ENCODE assay signal across 1 cellular context in the genomic region with DNA sequence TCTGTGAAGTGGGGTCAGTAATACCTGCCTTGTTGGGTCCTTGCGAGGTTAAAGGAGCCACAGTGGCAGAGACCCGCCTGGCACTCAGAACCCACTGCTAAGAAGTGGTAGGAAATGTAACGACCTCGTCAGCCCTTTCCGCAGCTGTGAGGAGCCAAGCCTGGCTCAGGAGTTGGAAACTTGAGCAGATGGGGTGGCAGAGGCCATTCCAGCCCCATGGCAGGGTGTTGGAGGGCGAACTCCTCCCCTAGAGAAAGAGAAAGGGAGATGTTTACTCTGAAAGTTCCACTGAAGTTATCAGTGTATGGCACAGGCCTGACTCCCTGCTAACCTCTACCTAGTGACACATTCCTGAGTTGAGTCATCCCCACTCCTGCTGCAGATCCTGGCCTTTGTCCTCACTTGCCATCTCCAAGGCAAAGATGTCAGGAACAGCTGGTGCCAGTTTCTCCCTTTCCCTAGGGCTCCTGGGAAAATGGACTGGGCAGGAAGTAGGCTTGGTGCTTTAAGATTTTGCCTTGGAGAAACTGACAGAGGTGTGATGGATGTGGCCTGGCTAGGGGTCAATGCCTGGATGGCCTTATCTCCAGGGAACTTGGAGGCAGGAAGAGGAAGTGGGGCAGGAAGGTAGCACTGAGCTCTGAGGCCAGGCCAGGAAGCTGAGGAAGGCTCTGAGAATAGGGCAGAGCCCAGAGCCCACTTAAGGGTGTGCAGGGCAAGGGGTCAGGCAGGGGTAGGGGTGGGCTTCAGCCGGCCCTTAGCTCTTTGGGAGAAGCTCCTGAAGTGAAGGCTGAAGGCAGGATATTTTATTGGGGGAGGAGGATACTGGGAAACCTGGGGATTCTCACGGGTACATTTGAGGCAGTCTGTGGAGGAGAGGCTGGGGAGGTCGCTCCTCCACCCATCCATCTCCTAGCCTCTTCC.
TF ChIP-seq lines count a peak whose summit lies in the region.

No MANE protein-coding gene starts in this region.

TF ChIP-seq in HepG2, 621 proteins besides CTCF, POLR2A, EP300 and RAD21 (continued from another document and continues in another):
- TF ChIP-seq, protein P1, sequence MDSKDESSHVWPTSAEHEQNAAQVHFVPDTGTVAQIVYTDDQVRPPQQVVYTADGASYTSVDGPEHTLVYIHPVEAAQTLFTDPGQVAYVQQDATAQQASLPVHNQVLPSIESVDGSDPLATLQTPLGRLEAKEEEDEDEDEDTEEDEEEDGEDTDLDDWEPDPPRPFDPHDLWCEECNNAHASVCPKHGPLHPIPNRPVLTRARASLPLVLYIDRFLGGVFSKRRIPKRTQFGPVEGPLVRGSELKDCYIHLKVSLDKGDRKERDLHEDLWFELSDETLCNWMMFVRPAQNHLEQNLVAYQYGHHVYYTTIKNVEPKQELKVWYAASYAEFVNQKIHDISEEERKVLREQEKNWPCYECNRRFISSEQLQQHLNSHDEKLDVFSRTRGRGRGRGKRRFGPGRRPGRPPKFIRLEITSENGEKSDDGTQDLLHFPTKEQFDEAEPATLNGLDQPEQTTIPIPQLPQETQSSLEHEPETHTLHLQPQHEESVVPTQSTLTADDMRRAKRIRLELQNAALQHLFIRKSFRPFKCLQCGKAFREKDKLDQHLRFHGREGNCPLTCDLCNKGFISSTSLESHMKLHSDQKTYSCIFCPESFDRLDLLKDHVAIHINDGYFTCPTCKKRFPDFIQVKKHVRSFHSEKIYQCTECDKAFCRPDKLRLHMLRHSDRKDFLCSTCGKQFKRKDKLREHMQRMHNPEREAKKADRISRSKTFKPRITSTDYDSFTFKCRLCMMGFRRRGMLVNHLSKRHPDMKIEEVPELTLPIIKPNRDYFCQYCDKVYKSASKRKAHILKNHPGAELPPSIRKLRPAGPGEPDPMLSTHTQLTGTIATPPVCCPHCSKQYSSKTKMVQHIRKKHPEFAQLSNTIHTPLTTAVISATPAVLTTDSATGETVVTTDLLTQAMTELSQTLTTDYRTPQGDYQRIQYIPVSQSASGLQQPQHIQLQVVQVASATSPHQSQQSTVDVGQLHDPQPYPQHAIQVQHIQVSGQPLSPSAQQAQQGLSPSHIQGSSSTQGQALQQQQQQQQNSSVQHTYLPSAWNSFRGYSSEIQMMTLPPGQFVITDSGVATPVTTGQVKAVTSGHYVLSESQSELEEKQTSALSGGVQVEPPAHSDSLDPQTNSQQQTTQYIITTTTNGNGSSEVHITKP (CRISPR knock-in tag; IDR thresholded peaks at IDR 0.05; ENCODE audit: low read depth): peak; percentile 98
- no peak for TF ChIP-seq ZNF782 (CRISPR knock-in tag; IDR thresholded peaks at IDR 0.05; ENCODE audit: borderline replicate concordance)
- TF ChIP-seq SPEN (CRISPR knock-in tag; IDR thresholded peaks at IDR 0.05; ENCODE audit: low read depth): peak; percentile 37
- peak; percentile 40; the same call in 1 of the 2 replicates for TF ChIP-seq NR2C2 (CRISPR knock-in tag; IDR thresholded peaks at IDR 0.05; ENCODE audit: borderline replicate concordance)
- TF ChIP-seq ARHGAP35 (CRISPR knock-in tag; IDR thresholded peaks at IDR 0.05; ENCODE audit: borderline replicate concordance): no peak; the same call in 1 of the 2 replicates
- TF ChIP-seq, protein P2, sequence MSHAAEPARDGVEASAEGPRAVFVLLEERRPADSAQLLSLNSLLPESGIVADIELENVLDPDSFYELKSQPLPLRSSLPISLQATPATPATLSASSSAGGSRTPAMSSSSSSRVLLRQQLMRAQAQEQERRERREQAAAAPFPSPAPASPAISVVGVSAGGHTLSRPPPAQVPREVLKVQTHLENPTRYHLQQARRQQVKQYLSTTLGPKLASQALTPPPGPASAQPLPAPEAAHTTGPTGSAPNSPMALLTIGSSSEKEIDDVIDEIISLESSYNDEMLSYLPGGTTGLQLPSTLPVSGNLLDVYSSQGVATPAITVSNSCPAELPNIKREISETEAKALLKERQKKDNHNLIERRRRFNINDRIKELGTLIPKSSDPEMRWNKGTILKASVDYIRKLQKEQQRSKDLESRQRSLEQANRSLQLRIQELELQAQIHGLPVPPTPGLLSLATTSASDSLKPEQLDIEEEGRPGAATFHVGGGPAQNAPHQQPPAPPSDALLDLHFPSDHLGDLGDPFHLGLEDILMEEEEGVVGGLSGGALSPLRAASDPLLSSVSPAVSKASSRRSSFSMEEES (CRISPR knock-in tag; IDR thresholded peaks at IDR 0.05): peak; percentile 58; the same call in 1 of the 2 replicates
- TF ChIP-seq ZNF543 (CRISPR knock-in tag; IDR thresholded peaks at IDR 0.05): peak; percentile 64
- TF ChIP-seq HMG20A (CRISPR knock-in tag; IDR thresholded peaks at IDR 0.05; ENCODE audit: borderline replicate concordance): peak; percentile 75; the same call in 1 of the 2 replicates
- TF ChIP-seq MAF1 (CRISPR knock-in tag; IDR thresholded peaks at IDR 0.05; ENCODE audit: borderline replicate concordance): no peak
- no peak; the same call in 1 of the 2 replicates for TF ChIP-seq RAD51 (IDR thresholded peaks at IDR 0.05; ENCODE audit: borderline replicate concordance)
- peak; percentile 94 for TF ChIP-seq TBX2 (CRISPR knock-in tag; IDR thresholded peaks at IDR 0.05; ENCODE audit: borderline replicate concordance)
- no peak; the same call in 1 of the 2 replicates for TF ChIP-seq HOXA5 (CRISPR knock-in tag; IDR thresholded peaks at IDR 0.05)
- TF ChIP-seq, protein P3, sequence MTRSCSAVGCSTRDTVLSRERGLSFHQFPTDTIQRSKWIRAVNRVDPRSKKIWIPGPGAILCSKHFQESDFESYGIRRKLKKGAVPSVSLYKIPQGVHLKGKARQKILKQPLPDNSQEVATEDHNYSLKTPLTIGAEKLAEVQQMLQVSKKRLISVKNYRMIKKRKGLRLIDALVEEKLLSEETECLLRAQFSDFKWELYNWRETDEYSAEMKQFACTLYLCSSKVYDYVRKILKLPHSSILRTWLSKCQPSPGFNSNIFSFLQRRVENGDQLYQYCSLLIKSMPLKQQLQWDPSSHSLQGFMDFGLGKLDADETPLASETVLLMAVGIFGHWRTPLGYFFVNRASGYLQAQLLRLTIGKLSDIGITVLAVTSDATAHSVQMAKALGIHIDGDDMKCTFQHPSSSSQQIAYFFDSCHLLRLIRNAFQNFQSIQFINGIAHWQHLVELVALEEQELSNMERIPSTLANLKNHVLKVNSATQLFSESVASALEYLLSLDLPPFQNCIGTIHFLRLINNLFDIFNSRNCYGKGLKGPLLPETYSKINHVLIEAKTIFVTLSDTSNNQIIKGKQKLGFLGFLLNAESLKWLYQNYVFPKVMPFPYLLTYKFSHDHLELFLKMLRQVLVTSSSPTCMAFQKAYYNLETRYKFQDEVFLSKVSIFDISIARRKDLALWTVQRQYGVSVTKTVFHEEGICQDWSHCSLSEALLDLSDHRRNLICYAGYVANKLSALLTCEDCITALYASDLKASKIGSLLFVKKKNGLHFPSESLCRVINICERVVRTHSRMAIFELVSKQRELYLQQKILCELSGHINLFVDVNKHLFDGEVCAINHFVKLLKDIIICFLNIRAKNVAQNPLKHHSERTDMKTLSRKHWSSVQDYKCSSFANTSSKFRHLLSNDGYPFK (CRISPR knock-in tag; IDR thresholded peaks at IDR 0.05; ENCODE audit: borderline replicate concordance): peak; percentile 66
- TF ChIP-seq THYN1 (CRISPR knock-in tag; IDR thresholded peaks at IDR 0.05; ENCODE audit: borderline replicate concordance, low read depth): no peak
- no peak for TF ChIP-seq TSC22D2 (CRISPR knock-in tag; IDR thresholded peaks at IDR 0.05; ENCODE audit: borderline replicate concordance)
- TF ChIP-seq NPAS2 (CRISPR knock-in tag; IDR thresholded peaks at IDR 0.05; ENCODE audit: borderline replicate concordance): no peak
- TF ChIP-seq, protein P4, sequence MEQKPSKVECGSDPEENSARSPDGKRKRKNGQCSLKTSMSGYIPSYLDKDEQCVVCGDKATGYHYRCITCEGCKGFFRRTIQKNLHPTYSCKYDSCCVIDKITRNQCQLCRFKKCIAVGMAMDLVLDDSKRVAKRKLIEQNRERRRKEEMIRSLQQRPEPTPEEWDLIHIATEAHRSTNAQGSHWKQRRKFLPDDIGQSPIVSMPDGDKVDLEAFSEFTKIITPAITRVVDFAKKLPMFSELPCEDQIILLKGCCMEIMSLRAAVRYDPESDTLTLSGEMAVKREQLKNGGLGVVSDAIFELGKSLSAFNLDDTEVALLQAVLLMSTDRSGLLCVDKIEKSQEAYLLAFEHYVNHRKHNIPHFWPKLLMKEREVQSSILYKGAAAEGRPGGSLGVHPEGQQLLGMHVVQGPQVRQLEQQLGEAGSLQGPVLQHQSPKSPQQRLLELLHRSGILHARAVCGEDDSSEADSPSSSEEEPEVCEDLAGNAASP (CRISPR knock-in tag; IDR thresholded peaks at IDR 0.05; ENCODE audit: borderline replicate concordance): peak; percentile 98
- TF ChIP-seq RBFOX2 (IDR thresholded peaks at IDR 0.05; ENCODE audit: low read depth, low read length): no peak
- TF ChIP-seq, protein P5, sequence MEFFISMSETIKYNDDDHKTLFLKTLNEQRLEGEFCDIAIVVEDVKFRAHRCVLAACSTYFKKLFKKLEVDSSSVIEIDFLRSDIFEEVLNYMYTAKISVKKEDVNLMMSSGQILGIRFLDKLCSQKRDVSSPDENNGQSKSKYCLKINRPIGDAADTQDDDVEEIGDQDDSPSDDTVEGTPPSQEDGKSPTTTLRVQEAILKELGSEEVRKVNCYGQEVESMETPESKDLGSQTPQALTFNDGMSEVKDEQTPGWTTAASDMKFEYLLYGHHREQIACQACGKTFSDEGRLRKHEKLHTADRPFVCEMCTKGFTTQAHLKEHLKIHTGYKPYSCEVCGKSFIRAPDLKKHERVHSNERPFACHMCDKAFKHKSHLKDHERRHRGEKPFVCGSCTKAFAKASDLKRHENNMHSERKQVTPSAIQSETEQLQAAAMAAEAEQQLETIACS (CRISPR knock-in tag; IDR thresholded peaks at IDR 0.05): 0 out of 2 replicates have a peak, but pooled peaks have one; percentile 3
- peak; percentile 92 for TF ChIP-seq ZNF619 (CRISPR knock-in tag; IDR thresholded peaks at IDR 0.05)
- TF ChIP-seq, protein P6, sequence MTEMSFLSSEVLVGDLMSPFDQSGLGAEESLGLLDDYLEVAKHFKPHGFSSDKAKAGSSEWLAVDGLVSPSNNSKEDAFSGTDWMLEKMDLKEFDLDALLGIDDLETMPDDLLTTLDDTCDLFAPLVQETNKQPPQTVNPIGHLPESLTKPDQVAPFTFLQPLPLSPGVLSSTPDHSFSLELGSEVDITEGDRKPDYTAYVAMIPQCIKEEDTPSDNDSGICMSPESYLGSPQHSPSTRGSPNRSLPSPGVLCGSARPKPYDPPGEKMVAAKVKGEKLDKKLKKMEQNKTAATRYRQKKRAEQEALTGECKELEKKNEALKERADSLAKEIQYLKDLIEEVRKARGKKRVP (CRISPR knock-in tag; IDR thresholded peaks at IDR 0.05): peak in 1 of 2 experiments; percentile 76; a peak in 2 of 4 replicates
- TF ChIP-seq MBD4 (IDR thresholded peaks at IDR 0.05; ENCODE audit: borderline replicate concordance, low read length): no peak; the same call in 1 of the 2 replicates
- peak; percentile 83 for TF ChIP-seq HNRNPK (IDR thresholded peaks at IDR 0.05; ENCODE audit: low read depth, low read length, poor library complexity, severe bottlenecking)
- no peak; the same call in 1 of the 2 replicates for TF ChIP-seq ZNF7 (CRISPR knock-in tag; IDR thresholded peaks at IDR 0.05)
- TF ChIP-seq, protein P7, sequence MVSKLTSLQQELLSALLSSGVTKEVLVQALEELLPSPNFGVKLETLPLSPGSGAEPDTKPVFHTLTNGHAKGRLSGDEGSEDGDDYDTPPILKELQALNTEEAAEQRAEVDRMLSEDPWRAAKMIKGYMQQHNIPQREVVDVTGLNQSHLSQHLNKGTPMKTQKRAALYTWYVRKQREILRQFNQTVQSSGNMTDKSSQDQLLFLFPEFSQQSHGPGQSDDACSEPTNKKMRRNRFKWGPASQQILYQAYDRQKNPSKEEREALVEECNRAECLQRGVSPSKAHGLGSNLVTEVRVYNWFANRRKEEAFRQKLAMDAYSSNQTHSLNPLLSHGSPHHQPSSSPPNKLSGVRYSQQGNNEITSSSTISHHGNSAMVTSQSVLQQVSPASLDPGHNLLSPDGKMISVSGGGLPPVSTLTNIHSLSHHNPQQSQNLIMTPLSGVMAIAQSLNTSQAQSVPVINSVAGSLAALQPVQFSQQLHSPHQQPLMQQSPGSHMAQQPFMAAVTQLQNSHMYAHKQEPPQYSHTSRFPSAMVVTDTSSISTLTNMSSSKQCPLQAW (CRISPR knock-in tag; IDR thresholded peaks at IDR 0.05): peak; percentile 85
- no peak for TF ChIP-seq NFYB (CRISPR knock-in tag; IDR thresholded peaks at IDR 0.05)
- TF ChIP-seq FOSL2 (CRISPR knock-in tag; IDR thresholded peaks at IDR 0.05): peak; percentile 99
- TF ChIP-seq, protein P8, sequence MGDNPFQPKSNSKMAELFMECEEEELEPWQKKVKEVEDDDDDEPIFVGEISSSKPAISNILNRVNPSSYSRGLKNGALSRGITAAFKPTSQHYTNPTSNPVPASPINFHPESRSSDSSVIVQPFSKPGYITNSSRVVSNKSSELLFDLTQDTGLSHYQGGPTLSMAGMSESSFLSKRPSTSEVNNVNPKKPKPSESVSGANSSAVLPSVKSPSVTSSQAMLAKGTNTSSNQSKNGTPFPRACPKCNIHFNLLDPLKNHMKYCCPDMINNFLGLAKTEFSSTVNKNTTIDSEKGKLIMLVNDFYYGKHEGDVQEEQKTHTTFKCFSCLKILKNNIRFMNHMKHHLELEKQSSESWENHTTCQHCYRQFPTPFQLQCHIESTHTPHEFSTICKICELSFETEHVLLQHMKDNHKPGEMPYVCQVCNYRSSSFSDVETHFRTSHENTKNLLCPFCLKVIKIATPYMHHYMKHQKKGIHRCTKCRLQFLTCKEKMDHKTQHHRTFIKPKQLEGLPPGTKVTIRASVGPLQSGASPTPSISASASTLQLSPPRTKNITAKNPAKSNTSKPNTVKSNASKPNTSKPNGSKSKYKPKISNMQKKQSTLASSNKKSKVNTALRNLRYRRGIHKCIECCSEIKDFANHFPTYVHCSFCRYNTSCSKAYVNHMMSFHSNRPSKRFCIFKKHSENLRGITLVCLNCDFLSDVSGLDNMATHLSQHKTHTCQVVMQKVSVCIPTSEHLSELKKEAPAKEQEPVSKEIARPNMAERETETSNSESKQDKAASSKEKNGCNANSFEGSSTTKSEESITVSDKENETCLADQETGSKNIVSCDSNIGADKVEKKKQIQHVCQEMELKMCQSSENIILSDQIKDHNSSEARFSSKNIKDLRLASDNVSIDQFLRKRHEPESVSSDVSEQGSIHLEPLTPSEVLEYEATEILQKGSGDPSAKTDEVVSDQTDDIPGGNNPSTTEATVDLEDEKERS (CRISPR knock-in tag; IDR thresholded peaks at IDR 0.05): peak; percentile 76
- TF ChIP-seq KLF6 (CRISPR knock-in tag; IDR thresholded peaks at IDR 0.05): no peak
- peak; percentile 14; the same call in 1 of the 2 replicates for TF ChIP-seq RELA (CRISPR knock-in tag; IDR thresholded peaks at IDR 0.05)
- peak; percentile 83; the same call in 1 of the 2 replicates for TF ChIP-seq FOXJ3 (CRISPR knock-in tag; IDR thresholded peaks at IDR 0.05; ENCODE audit: borderline replicate concordance)
- TF ChIP-seq SYNCRIP (IDR thresholded peaks at IDR 0.05; ENCODE audit: insufficient read depth, low read depth, low read length): no peak
- no peak; the same call in none of the 2 replicates for TF ChIP-seq PHF8 (CRISPR knock-in tag; IDR thresholded peaks at IDR 0.05)
- peak; percentile 31 for TF ChIP-seq SMYD3 (CRISPR knock-in tag; IDR thresholded peaks at IDR 0.05)
- TF ChIP-seq, protein P9, sequence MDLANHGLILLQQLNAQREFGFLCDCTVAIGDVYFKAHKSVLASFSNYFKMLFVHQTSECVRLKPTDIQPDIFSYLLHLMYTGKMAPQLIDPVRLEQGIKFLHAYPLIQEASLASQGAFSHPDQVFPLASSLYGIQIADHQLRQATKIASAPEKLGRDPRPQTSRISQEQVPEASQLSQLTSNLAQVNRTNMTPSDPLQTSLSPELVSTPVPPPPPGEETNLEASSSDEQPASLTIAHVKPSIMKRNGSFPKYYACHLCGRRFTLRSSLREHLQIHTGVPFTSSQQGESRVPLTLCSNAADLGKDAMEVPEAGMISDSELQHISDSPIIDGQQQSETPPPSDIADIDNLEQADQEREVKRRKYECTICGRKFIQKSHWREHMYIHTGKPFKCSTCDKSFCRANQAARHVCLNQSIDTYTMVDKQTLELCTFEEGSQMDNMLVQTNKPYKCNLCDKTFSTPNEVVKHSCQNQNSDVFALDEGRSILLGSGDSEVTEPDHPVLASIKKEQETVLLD (CRISPR knock-in tag; IDR thresholded peaks at IDR 0.05; ENCODE audit: low read depth): no peak
- TF ChIP-seq HDAC6 (IDR thresholded peaks at IDR 0.05; ENCODE audit: low read depth, low read length): 0 out of 2 replicates have a peak, but pooled peaks have one; percentile 49
